Comparison of ENCODE assay signal across 15 cellular contexts in genomic region chr6:158487495-158487894, GRCh38.
A peak's percentile ranks its signal among the peaks of the same experiment; 100 is the strongest.
DNase-seq lines count a peak whose midpoint lies in the region; ATAC-seq, FAIRE-seq and TF ChIP-seq lines count a peak whose summit lies in the region.
"Had no signal": no experiment of that assay in that cellular context is flagged by ENCODE, and none has a peak within 500 bp of the region (broad histone marks: within the 10 kb centered on the region; RNA-seq: fewer than 3 reads in every experiment).

No MANE protein-coding gene starts in this region.

- H3K36me3 ChIP-seq in IMR-90 (ENCODE audit: control insufficient read depth, insufficient read depth, low read length) (peaks cover 4% of the 10 kb centered on the region; the same call in 1 of the 2 replicates), brain microvascular endothelial cell (replicated peaks) (no peaks in the 10 kb centered on the region), keratinocyte (ENCODE audit: control insufficient read depth in 2 of 2, extremely low read depth in 1 of 2, insufficient read depth in 2 of 2, low read length in 2 of 2) (peaks cover 1 to 9% of the 10 kb centered on the region in 2 experiments), HAP-1 (replicated peaks) (peaks cover 9% of the 10 kb centered on the region)

- H3K23ac ChIP-seq in IMR-90 (ENCODE audit: low read depth, low read length), result peak overlapping the region; percentile 66

- CTCF ChIA-PET in A549 (lab: Yijun Ruan, JAX), result interaction anchor here (1.2 to 2.4 kb wide), 2 partner anchors 12 to 267 kb away, joined by 4 to 7 read pairs; no protein-coding TSS in a partner anchor
- CTCF ChIA-PET in IMR-90 (lab: Yijun Ruan, JAX), result interaction anchor here (0.7 to 0.9 kb wide), 2 partner anchors 9 to 83 kb away, joined by 3 read pairs; no protein-coding TSS in a partner anchor

- H3K9me1 ChIP-seq in IMR-90 (ENCODE audit: insufficient read depth, low read length), result peaks cover 9% of the 10 kb centered on the region
- peaks cover under 1% of the 10 kb centered on the region for H3K9me1 ChIP-seq in keratinocyte (ENCODE audit: control insufficient read depth, extremely low read depth, insufficient read depth, low read length)

- peak overlapping the region; percentile 6; the same call in 1 of the 2 replicates for H3K56ac ChIP-seq in IMR-90 (ENCODE audit: extremely low read depth, insufficient read depth, low read length)

- H3K4ac ChIP-seq in IMR-90 (ENCODE audit: low read depth, low read length), result peak overlapping the region; percentile 86

- POLR2A ChIA-PET in A549 (lab: Yijun Ruan, JAX), result no interaction called here
- POLR2A ChIA-PET in IMR-90 (lab: Charles Lee; ENCODE audit: unreplicated experiment), result no interaction called here

- H2BK120ac ChIP-seq in IMR-90 (ENCODE audit: low read depth, low read length), result peak overlapping the region; percentile 81

- no TSS peak for BruUV-seq in IMR-90 (replicated peaks; lab: Mats Ljungman, UMichigan)

- H2AFZ ChIP-seq in IMR-90 (replicated peaks; ENCODE audit: low read length, poor library complexity) (no peak overlapping the region), keratinocyte (ENCODE audit: control insufficient read depth, low read length) (no peak overlapping the region)

- H2AK9ac ChIP-seq in IMR-90 (replicated peaks; ENCODE audit: low read depth, low read length, poor library complexity), result peak overlapping the region; percentile 35

- peaks cover 18% of the 10 kb centered on the region for H3K4me1 ChIP-seq in A549
- H3K4me1 ChIP-seq in IMR-90 (ENCODE audit: control insufficient read depth, insufficient read depth, low read length), result peaks cover 9% of the 10 kb centered on the region
- peaks cover 17% of the 10 kb centered on the region for H3K4me1 ChIP-seq in keratinocyte (ENCODE audit: control insufficient read depth, extremely low read depth, insufficient read depth, low read length)
- H3K4me1 ChIP-seq in HAP-1, result no peaks in the 10 kb centered on the region
- H3K4me1 ChIP-seq: ascending aorta had no signal

- FAIRE-seq in A549 (lab: Jason Lieb, UNC) (no peak), keratinocyte (lab: Jason Lieb, UNC) (no peak)

- H2BK15ac ChIP-seq in IMR-90 (ENCODE audit: low read depth, low read length), result peak overlapping the region; percentile 13; the same call in 1 of the 3 replicates

- H3K9ac ChIP-seq in IMR-90 (ENCODE audit: low read depth, low read length) (no peak overlapping the region), keratinocyte (ENCODE audit: control insufficient read depth, extremely low read depth, insufficient read depth, low read length) (no peak overlapping the region)

- H4K20me1 ChIP-seq in IMR-90 (ENCODE audit: insufficient read depth, low read length) (no peaks in the 10 kb centered on the region), keratinocyte (ENCODE audit: control insufficient read depth, extremely low read depth, insufficient read depth, low read length) (no peaks in the 10 kb centered on the region)

- H4K8ac ChIP-seq in IMR-90 (ENCODE audit: low read depth in 2 of 2, low read length in 2 of 2), result peak overlapping the region in 1 of 2 experiments; percentile 71; a peak in 1 of 4 replicates

- ATAC-seq in A549, result 0 out of 6 replicates have a peak, but pooled peaks of 1 of the 2 experiments have one; percentile 24
- ATAC-seq in IMR-90 (ENCODE audit: low read depth), result peak; percentile 33
- ATAC-seq in GM19455 (IDR thresholded peaks at IDR 0.05; ENCODE audit: unreplicated experiment), result no peak
- no peak for ATAC-seq in HG03571 (IDR thresholded peaks at IDR 0.05; ENCODE audit: unreplicated experiment)

- H3K18ac ChIP-seq in IMR-90 (ENCODE audit: low read depth, low read length), result peak overlapping the region; percentile 39; the same call in 1 of the 2 replicates

- H2AK5ac ChIP-seq in IMR-90 (ENCODE audit: low read depth, low read length), result peak overlapping the region; percentile 72; the same call in 1 of the 2 replicates

- in situ Hi-C loops in IMR-90 (cut with MboI; ENCODE audit: low sequenced_read_pairs) (no loop called here), brain microvascular endothelial cell (cut with HindIII; ENCODE audit: low pct_ligation_motif_present, low sequenced_read_pairs) (no loop called here), HAP-1 (cut with MboI; ENCODE audit: low sequenced_read_pairs) (no loop called here)

- TF ChIP-seq EP300 in A549 (IDR thresholded peaks at IDR 0.05), result no peak

- no peaks in the 10 kb centered on the region; a peak in 1 of 4 replicates for H3K79me1 ChIP-seq in IMR-90 (ENCODE audit: low read depth in 1 of 2, low read length in 2 of 2)

- dilution Hi-C loops in IMR-90 (cut with HindIII; ENCODE audit: low sequenced_read_pairs, unreplicated experiment) (no loop called here), keratinocyte (cut with MboI; ENCODE audit: extremely low pct_ligation_motif_present, low sequenced_read_pairs) (no loop called here)

- H4K91ac ChIP-seq in IMR-90 (ENCODE audit: insufficient read depth, low read depth, low read length), result peak overlapping the region; percentile 74; the same call in 1 of the 2 replicates

- no peak for DNase-seq in A549 (ENCODE audit: low read depth in 1 of 2, low spot score in 1 of 2)
- peak; percentile 52 for DNase-seq in IMR-90
- DNase-seq in brain microvascular endothelial cell, result peak; percentile 16
- DNase-seq in keratinocyte (ENCODE audit: low read depth, low spot score), result no peak
- no peak for DNase-seq in HAP-1 (ENCODE audit: low spot score in 2 of 2)
- DNase-seq in DMS153 treated with DMSO at 0.1 percent for 48 hours (lab: John Stamatoyannopoulos, UW; ENCODE audit: unreplicated experiment), result no peak
- DNase-seq: activated CD4-positive, alpha-beta T cell treated with anti-CD3 and anti-CD28 coated beads for 1 hour; activated gamma-delta T cell; NCI-H1694; NCI-H2227 treated with DMSO at 0.1 percent for 48 hours; Right ventricle myocardium superior; stimulated activated naive CD8-positive, alpha-beta T cell treated with anti-CD3 and anti-CD28 coated beads, Interleukin-15, Interleukin-2, amounts not matched to agents 100 U/mL and 50 U/mL, for 24 hours had no signal

- peak overlapping the region; percentile 43 for H2BK5ac ChIP-seq in IMR-90 (ENCODE audit: low read depth, low read length, poor library complexity, severe bottlenecking)

- H3K27ac ChIP-seq in A549 (peak overlapping the region; percentile 19 to 79; a peak in 4 of 6 replicates), IMR-90 (ENCODE audit: insufficient read depth, low read length) (peak overlapping the region; percentile 21), brain microvascular endothelial cell (peak overlapping the region; percentile 58), keratinocyte (ENCODE audit: control insufficient read depth, insufficient read depth, low read length) (peak overlapping the region; percentile 48)
- H3K27ac ChIP-seq: ascending aorta had no signal

- H2BK20ac ChIP-seq in IMR-90 (ENCODE audit: low read depth, low read length), result peak overlapping the region; percentile 82

- H3K9me3 ChIP-seq in A549 (no peaks in the 10 kb centered on the region), IMR-90 (ENCODE audit: control insufficient read depth, insufficient read depth, low read length) (no peaks in the 10 kb centered on the region), keratinocyte (ENCODE audit: control insufficient read depth, low read depth, low read length) (no peaks in the 10 kb centered on the region), HAP-1 (no peaks in the 10 kb centered on the region)
- H3K9me3 ChIP-seq: ascending aorta had no signal

- no peaks in the 10 kb centered on the region for H3K27me3 ChIP-seq in IMR-90 (ENCODE audit: control insufficient read depth, insufficient read depth, low read length)
- no peaks in the 10 kb centered on the region for H3K27me3 ChIP-seq in brain microvascular endothelial cell (replicated peaks)
- no peaks in the 10 kb centered on the region for H3K27me3 ChIP-seq in keratinocyte (ENCODE audit: control insufficient read depth, extremely low read depth, insufficient read depth, low read length)
- no peaks in the 10 kb centered on the region for H3K27me3 ChIP-seq in HAP-1 (ENCODE audit: low read depth)
- H3K27me3 ChIP-seq: ascending aorta had no signal

- TF ChIP-seq POLR2A in A549 (IDR thresholded peaks at IDR 0.05; ENCODE audit: low read length) (no peak), IMR-90 (IDR thresholded peaks at IDR 0.05; ENCODE audit: low read depth, low read length) (no peak)

- H3K4me2 ChIP-seq in A549 (peak overlapping the region; percentile 35; the same call in 1 of the 3 replicates), IMR-90 (ENCODE audit: low read depth, low read length) (peak overlapping the region; percentile 3; the same call in 1 of the 2 replicates), keratinocyte (ENCODE audit: control insufficient read depth, extremely low read depth, insufficient read depth, low read depth, low read length) (peak overlapping the region; percentile 58)

- peak overlapping the region; percentile 74 for H3K14ac ChIP-seq in IMR-90 (replicated peaks; ENCODE audit: low read depth, low read length)

- TF ChIP-seq RAD21 in A549 (conservative IDR thresholded peaks at IDR 0.05 in 1 of 2, IDR thresholded peaks at IDR 0.05 in 1 of 2) (no peak), IMR-90 (IDR thresholded peaks at IDR 0.05; ENCODE audit: low read length) (no peak)

- TF ChIP-seq CTCF in A549 (IDR thresholded peaks at IDR 0.05) (no peak), IMR-90 (conservative IDR thresholded peaks at IDR 0.05; ENCODE audit: low read depth, low read length) (no peak), brain microvascular endothelial cell (IDR thresholded peaks at IDR 0.05; ENCODE audit: low read depth, low read length, missing control alignments) (no peak), keratinocyte (optimal IDR thresholded peaks at IDR 0.05 in 1 of 3, IDR thresholded peaks at IDR 0.05 in 1 of 3, conservative IDR thresholded peaks at IDR 0.05 in 1 of 3; ENCODE audit: extremely low read depth in 1 of 3, insufficient read depth in 2 of 3, low read length in 3 of 3) (no peak)

- H3K79me2 ChIP-seq in keratinocyte (ENCODE audit: control insufficient read depth, insufficient read depth, low read length), result no peaks in the 10 kb centered on the region

- intact Hi-C loops in IMR-90 (cut with micrococcal nuclease), result loop anchor here (10.0 kb wide), 1 partner anchor 263 kb away; no protein-coding TSS in a partner anchor

- WGBS in A549 (ENCODE audit: missing lambda C conversion rate), result 79% methylated on average over 5 of the region's 5 CpGs
- no CpG with 5 or more reads among the region's 5 CpGs for WGBS in IMR-90 (ENCODE audit: extremely low coverage in 2 of 2, insufficient read length in 1 of 2), 2 experiments

- H3K4me3 ChIP-seq in A549 (no peak overlapping the region), IMR-90 (ENCODE audit: insufficient read depth, low read depth, low read length) (no peak overlapping the region), brain microvascular endothelial cell (ENCODE audit: low read depth, low read length) (no peak overlapping the region), keratinocyte (ENCODE audit: control insufficient read depth in 2 of 3, extremely low read depth in 1 of 3, insufficient read depth in 2 of 3, low read depth in 1 of 3, low read length in 3 of 3) (no peak overlapping the region), HAP-1 (no peak overlapping the region)
- H3K4me3 ChIP-seq: ascending aorta had no signal

- peak overlapping the region; percentile 81; the same call in 1 of the 2 replicates for H4K5ac ChIP-seq in IMR-90 (ENCODE audit: low read depth, low read length)

TF ChIP-seq in A549, 52 proteins besides CTCF, POLR2A, EP300 and RAD21 (continues in another document):
- no peak for TF ChIP-seq SMC3 (IDR thresholded peaks at IDR 0.05)

Comparison
In these comparisons a context has a peak if more than half of its experiments do, and no peak if none do; other contexts are left out.
1. DNase-seq: peak in IMR-90 (single experiment) and brain microvascular endothelial cell (single experiment); none in A549 (0 of 2), keratinocyte (single experiment), HAP-1 (0 of 2) and DMS153 treated with DMSO at 0.1 percent for 48 hours (single experiment).
2. H3K4me2 ChIP-seq: peak in every context shown above with its lines; median percentile 58 in keratinocyte; 35 in A549; 3 in IMR-90.
3. Peak in every context shown above with its lines, with median percentiles within 50 percentile points of each other: H3K27ac ChIP-seq.